In the genomic region with DNA sequence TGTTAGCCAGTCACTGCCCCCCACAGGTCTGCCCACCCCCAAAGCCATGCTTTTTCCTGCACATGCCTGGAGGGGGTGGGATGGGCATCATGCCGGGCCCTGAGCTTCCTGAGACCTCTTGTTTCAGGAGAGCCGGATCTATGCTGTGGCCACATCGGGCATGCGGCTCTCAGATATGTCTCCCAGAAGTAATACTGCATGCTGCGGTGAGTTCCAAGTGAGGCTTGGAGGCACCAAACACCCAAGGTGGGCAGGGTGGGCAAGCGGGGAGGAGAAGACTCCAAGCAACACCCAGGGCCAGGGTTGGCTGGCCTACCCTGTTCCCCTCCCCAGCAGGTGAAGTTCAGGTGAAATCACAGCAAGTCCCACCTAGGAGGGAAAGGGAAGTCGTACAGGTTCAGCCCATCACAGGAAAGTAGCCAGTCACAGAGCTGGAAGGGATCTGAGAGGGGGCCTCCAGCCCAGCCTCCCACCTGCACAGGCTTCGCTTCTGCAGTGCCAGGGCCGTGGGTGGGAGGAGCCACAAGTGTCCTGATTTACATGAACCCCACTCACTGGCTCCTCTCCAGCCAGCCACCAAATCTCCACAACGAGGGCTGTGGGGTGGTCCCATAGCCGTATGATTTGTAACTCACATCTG, we compare ENCODE assay signal across 1 cellular context.
TF ChIP-seq lines count a peak whose summit lies in the region.

No MANE protein-coding gene starts in this region.

TF ChIP-seq in H1, 55 proteins besides CTCF, POLR2A, EP300 and RAD21:
- TF ChIP-seq, protein P1, sequence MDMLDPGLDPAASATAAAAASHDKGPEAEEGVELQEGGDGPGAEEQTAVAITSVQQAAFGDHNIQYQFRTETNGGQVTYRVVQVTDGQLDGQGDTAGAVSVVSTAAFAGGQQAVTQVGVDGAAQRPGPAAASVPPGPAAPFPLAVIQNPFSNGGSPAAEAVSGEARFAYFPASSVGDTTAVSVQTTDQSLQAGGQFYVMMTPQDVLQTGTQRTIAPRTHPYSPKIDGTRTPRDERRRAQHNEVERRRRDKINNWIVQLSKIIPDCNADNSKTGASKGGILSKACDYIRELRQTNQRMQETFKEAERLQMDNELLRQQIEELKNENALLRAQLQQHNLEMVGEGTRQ (IDR thresholded peaks at IDR 0.05; ENCODE audit: low read length): no peak
- TF ChIP-seq KDM5A (IDR thresholded peaks at IDR 0.05; ENCODE audit: low read length): no peak
- TF ChIP-seq JUN (IDR thresholded peaks at IDR 0.05; ENCODE audit: low read depth, low read length): no peak
- TF ChIP-seq HDAC2 (IDR thresholded peaks at IDR 0.05; ENCODE audit: borderline replicate concordance in 1 of 2, low read depth in 2 of 2, low read length in 2 of 2): no peak
- no peak for TF ChIP-seq TBP (IDR thresholded peaks at IDR 0.05; ENCODE audit: low read depth, low read length)
- no peak for TF ChIP-seq BRCA1 (IDR thresholded peaks at IDR 0.05; ENCODE audit: low read depth, low read length)
- TF ChIP-seq KDM1A (IDR thresholded peaks at IDR 0.05; ENCODE audit: borderline replicate concordance, low read length): no peak
